13 cellular contexts compared by ENCODE assay signal in genomic region chr6:4370066-4370465, GRCh38.
DNase-seq lines count a peak whose midpoint lies in the region; ATAC-seq, FAIRE-seq and TF ChIP-seq lines count a peak whose summit lies in the region.
"Had no signal": no experiment of that assay in that cellular context is flagged by ENCODE, and none has a peak within 500 bp of the region (broad histone marks: within the 10 kb centered on the region; RNA-seq: fewer than 3 reads in every experiment).

No MANE protein-coding gene starts in this region.

- no peaks in the 10 kb centered on the region for H3K9me1 ChIP-seq in endothelial cell of umbilical vein (replicated peaks; ENCODE audit: control insufficient read depth, extremely low read depth, insufficient read depth, low read length)

- no peak for TF ChIP-seq CTCF in endothelial cell of umbilical vein (IDR thresholded peaks at IDR 0.05; ENCODE audit: extremely low read depth in 1 of 2, insufficient read depth in 1 of 2, low read depth in 1 of 2, low read length in 2 of 2)

- FAIRE-seq in RCC 7860 (lab: Jason Lieb, UNC), result peak; percentile 93
- FAIRE-seq in endothelial cell of umbilical vein (lab: Jason Lieb, UNC), result no peak
- FAIRE-seq: GM18507 had no signal

- no peaks in the 10 kb centered on the region for H3K27me3 ChIP-seq in endothelial cell of umbilical vein (ENCODE audit: control insufficient read depth in 2 of 2, insufficient read depth in 2 of 2, low read length in 2 of 2)
- no peaks in the 10 kb centered on the region for H3K27me3 ChIP-seq in trophoblast cell (ENCODE audit: insufficient read depth, low read length)

- peaks cover under 1% of the 10 kb centered on the region for H3K27me3 Mint-ChIP-seq in activated T-cell treated with anti-CD3 and anti-CD28 coated beads, Interleukin-2, amount 50 U/mL, for 4 hours (ENCODE audit: low read depth)

- H3K4me3 Mint-ChIP-seq in activated T-cell treated with anti-CD3 and anti-CD28 coated beads, Interleukin-2, amount 50 U/mL, for 4 hours, result no peak overlapping the region
- H3K4me3 Mint-ChIP-seq: activated naive CD4-positive, alpha-beta T cell treated with anti-CD3 and anti-CD28 coated beads, Interleukin-2, amount 50 U/mL, for 24 hours had no signal

- H4K20me1 ChIP-seq in endothelial cell of umbilical vein (replicated peaks; ENCODE audit: control insufficient read depth, extremely low read depth, insufficient read depth, low read length), result no peaks in the 10 kb centered on the region

- dilution Hi-C loops in endothelial cell of umbilical vein (cut with MboI; ENCODE audit: extremely low pct_ligation_motif_present, low sequenced_read_pairs), result no loop called here

- H3K27ac ChIP-seq in endothelial cell of umbilical vein (ENCODE audit: insufficient read depth, low read depth, low read length) (no peak overlapping the region), trophoblast cell (ENCODE audit: low read depth, low read length) (peak overlapping the region; percentile 16)
- H3K27ac ChIP-seq: KMS-11, parathyroid adenoma had no signal

- intact Hi-C loops in endothelial cell of umbilical vein (cut with micrococcal nuclease), result no loop called here

- H3K4me1 Mint-ChIP-seq in activated T-cell treated with anti-CD3 and anti-CD28 coated beads, Interleukin-2, amount 50 U/mL, for 4 hours (ENCODE audit: low read depth), result no peaks in the 10 kb centered on the region
- H3K4me1 Mint-ChIP-seq: activated naive CD4-positive, alpha-beta T cell treated with anti-CD3 and anti-CD28 coated beads, Interleukin-2, amount 50 U/mL, for 24 hours had no signal

- H3K23ac ChIP-seq in trophoblast cell (ENCODE audit: low read length), result no peak overlapping the region

- H2BK5ac ChIP-seq in trophoblast cell (ENCODE audit: low read depth, low read length, poor library complexity), result no peak overlapping the region

- no peak overlapping the region for H4K91ac ChIP-seq in trophoblast cell (ENCODE audit: low read depth, low read length)

- H3K36me3 Mint-ChIP-seq in activated T-cell treated with anti-CD3 and anti-CD28 coated beads, Interleukin-2, amount 50 U/mL, for 4 hours (ENCODE audit: insufficient read depth), result no peaks in the 10 kb centered on the region
- H3K36me3 Mint-ChIP-seq: activated naive CD4-positive, alpha-beta T cell treated with anti-CD3 and anti-CD28 coated beads, Interleukin-2, amount 50 U/mL, for 24 hours had no signal

- no TSS peak for BruUV-seq in endothelial cell of umbilical vein (replicated peaks; lab: Mats Ljungman, UMichigan)

- no peak overlapping the region for H3K4ac ChIP-seq in trophoblast cell (ENCODE audit: low read depth, low read length)

- H3K14ac ChIP-seq in trophoblast cell (ENCODE audit: low read length), result no peak overlapping the region

- H3K4me3 ChIP-seq in endothelial cell of umbilical vein (replicated peaks in 1 of 3; ENCODE audit: insufficient read depth in 1 of 3, low read depth in 1 of 3, low read length in 3 of 3) (no peak overlapping the region), trophoblast cell (ENCODE audit: low read depth, low read length) (no peak overlapping the region)

- no peaks in the 10 kb centered on the region for H3K79me2 ChIP-seq in endothelial cell of umbilical vein (ENCODE audit: control insufficient read depth, insufficient read depth, low read length)
- no peaks in the 10 kb centered on the region for H3K79me2 ChIP-seq in trophoblast cell (ENCODE audit: control insufficient read depth, insufficient read depth, low read length, poor library complexity)
- H3K79me2 ChIP-seq: parathyroid adenoma had no signal

- H2AFZ ChIP-seq in endothelial cell of umbilical vein (ENCODE audit: low read depth, low read length) (no peak overlapping the region), trophoblast cell (ENCODE audit: insufficient read depth, low read length, poor library complexity) (no peak overlapping the region)
- H2AFZ ChIP-seq: parathyroid adenoma had no signal

- H3K36me3 ChIP-seq in endothelial cell of umbilical vein (ENCODE audit: control insufficient read depth in 2 of 2, extremely low read depth in 1 of 2, insufficient read depth in 2 of 2, low read length in 2 of 2), result no peaks in the 10 kb centered on the region
- no peaks in the 10 kb centered on the region for H3K36me3 ChIP-seq in trophoblast cell (ENCODE audit: control insufficient read depth in 1 of 2, insufficient read depth in 2 of 2, low read length in 2 of 2)

- no peak overlapping the region for H2BK120ac ChIP-seq in trophoblast cell (ENCODE audit: insufficient read depth, low read length, poor library complexity)

- no peaks in the 10 kb centered on the region for H3K9me3 ChIP-seq in endothelial cell of umbilical vein (replicated peaks; ENCODE audit: control insufficient read depth, insufficient read depth, low read length)
- H3K9me3 ChIP-seq in trophoblast cell (ENCODE audit: insufficient read depth, low read depth, low read length), result no peaks in the 10 kb centered on the region

- peaks cover 4% of the 10 kb centered on the region for H3K79me1 ChIP-seq in trophoblast cell (ENCODE audit: low read length)

- no peak overlapping the region for H3K9ac ChIP-seq in endothelial cell of umbilical vein (replicated peaks; ENCODE audit: extremely low read depth, insufficient read depth, low read length)
- no peak overlapping the region for H3K9ac ChIP-seq in trophoblast cell (ENCODE audit: low read length)
- H3K9ac ChIP-seq: KMS-11, parathyroid adenoma had no signal

- no peak overlapping the region for H2AK5ac ChIP-seq in trophoblast cell (ENCODE audit: low read length)

- TF ChIP-seq POLR2A in endothelial cell of umbilical vein (IDR thresholded peaks at IDR 0.05; ENCODE audit: low read depth, low read length), result no peak

- H3K4me1 ChIP-seq in endothelial cell of umbilical vein (ENCODE audit: control insufficient read depth, extremely low read depth, insufficient read depth, low read length), result no peaks in the 10 kb centered on the region
- H3K4me1 ChIP-seq in trophoblast cell (ENCODE audit: control insufficient read depth in 1 of 2, insufficient read depth in 2 of 2, low read length in 2 of 2), result peaks cover 4 to 7% of the 10 kb centered on the region in 2 experiments

- no peak for ATAC-seq in activated T-cell treated with anti-CD3 and anti-CD28 coated beads, Interleukin-2, amount 50 U/mL, for 4 hours
- no peak for ATAC-seq in GM19467 (IDR thresholded peaks at IDR 0.05; ENCODE audit: unreplicated experiment)
- no peak for ATAC-seq in HG02885 (IDR thresholded peaks at IDR 0.05; ENCODE audit: poor library complexity, unreplicated experiment)
- ATAC-seq: left colon had no signal

- WGBS in trophoblast cell (ENCODE audit: extremely low coverage, insufficient coverage, insufficient read length), result no CpG with 5 or more reads among the region's 3 CpGs

- H3K4me2 ChIP-seq in endothelial cell of umbilical vein (ENCODE audit: insufficient read depth, low read length) (no peak overlapping the region), trophoblast cell (ENCODE audit: low read length) (no peak overlapping the region)
- H3K4me2 ChIP-seq: KMS-11 had no signal

- DNase-seq in EL (peak; percentile 95), RCC 7860 (ENCODE audit: low spot score) (peak; percentile 93), endothelial cell of umbilical vein (ENCODE audit: low read depth, low spot score) (peak; percentile 22), trophoblast cell (peak; percentile 35 to 61)
- no peak for DNase-seq in activated T-cell treated with anti-CD3 and anti-CD28 coated beads, Interleukin-2, amount 50 U/mL, for 4 hours
- no peak for DNase-seq in stimulated activated naive CD4-positive, alpha-beta T cell (lab: John Stamatoyannopoulos, UW)
- DNase-seq: left colon had no signal

- H2BK12ac ChIP-seq in trophoblast cell (ENCODE audit: low read length), result no peak overlapping the region

- no peaks in the 10 kb centered on the region for H3K9me3 Mint-ChIP-seq in activated T-cell treated with anti-CD3 and anti-CD28 coated beads, Interleukin-2, amount 50 U/mL, for 4 hours
- H3K9me3 Mint-ChIP-seq: activated naive CD4-positive, alpha-beta T cell treated with anti-CD3 and anti-CD28 coated beads, Interleukin-2, amount 50 U/mL, for 24 hours had no signal

- no peak overlapping the region for H4K12ac ChIP-seq in trophoblast cell (ENCODE audit: low read depth, low read length)

- H3K18ac ChIP-seq in trophoblast cell (ENCODE audit: low read length), result no peak overlapping the region

- CTCF ChIA-PET in endothelial cell of umbilical vein (lab: Charles Lee), result interaction anchor here (0.6 to 1.3 kb wide), 3 partner anchors 11 to 50 kb away, joined by 3 to 4 read pairs (median 3); no protein-coding TSS in a partner anchor

- POLR2A ChIA-PET in endothelial cell of umbilical vein (lab: Charles Lee), result no interaction called here

- H4K8ac ChIP-seq in trophoblast cell (ENCODE audit: low read depth, low read length), result no peak overlapping the region

TF ChIP-seq in endothelial cell of umbilical vein, 7 proteins besides CTCF, POLR2A, EP300 and RAD21:
- peak; percentile 56 for TF ChIP-seq FOS (IDR thresholded peaks at IDR 0.05; ENCODE audit: borderline replicate concordance, insufficient read depth, low read length)
- TF ChIP-seq EZH2 (IDR thresholded peaks at IDR 0.05; ENCODE audit: borderline replicate concordance, low read depth, low read length, severe bottlenecking), result no peak
- TF ChIP-seq MYC (IDR thresholded peaks at IDR 0.05; ENCODE audit: low read depth, low read length), result no peak
- no peak for TF ChIP-seq POLR2AphosphoS5 (IDR thresholded peaks at IDR 0.05; ENCODE audit: insufficient read depth, low read depth, low read length)

Comparison
In these comparisons a context has a peak if more than half of its experiments do, and no peak if none do; other contexts are left out.
1. DNase-seq: peak in EL (single experiment), RCC 7860 (single experiment), endothelial cell of umbilical vein (single experiment) and trophoblast cell (2 of 2); none in activated T-cell treated with anti-CD3 and anti-CD28 coated beads, Interleukin-2, amount 50 U/mL, for 4 hours (single experiment) and stimulated activated naive CD4-positive, alpha-beta T cell (0 of 6).